22 cellular contexts compared by ENCODE assay signal in genomic region chr1:22351757-22352080, GRCh38.
"Had no signal": no experiment of that assay in that cellular context is flagged by ENCODE, and none has a peak within 500 bp of the region (broad histone marks: within the 10 kb centered on the region; RNA-seq: fewer than 3 reads in every experiment).

No MANE protein-coding gene starts in this region.

- H3K4me3 ChIP-seq: cardiac muscle cell, mucosa of descending colon, right lobe of liver, skin epidermis, tibial artery had no signal

- H3K36me3 Mint-ChIP-seq: activated naive CD4-positive, alpha-beta T cell treated with anti-CD3 and anti-CD28 coated beads, Interleukin-2, amount 10 ng/mL, durations not matched to agents 7 days and 5 days; memory B cell had no signal

- H3K9ac ChIP-seq: parathyroid adenoma had no signal

- H3K79me2 ChIP-seq: parathyroid adenoma had no signal

- H3K4me3 Mint-ChIP-seq: activated CD4-positive, alpha-beta memory T cell treated with anti-CD3 and anti-CD28 coated beads, Interleukin-2, amount 10 ng/mL, durations not matched to agents 7 days and 5 days; activated naive CD4-positive, alpha-beta T cell treated with anti-CD3 and anti-CD28 coated beads, Interleukin-2, amount 10 ng/mL, durations not matched to agents 7 days and 5 days; dendritic cell treated with granulocyte-macrophage colony-stimulating factor and Interleukin-4, amounts not matched to agents 40 ng/mL and 50 ng/mL, for 4 days; memory B cell; stimulated activated naive CD8-positive, alpha-beta T cell treated with anti-CD3 and anti-CD28 coated beads, Interleukin-15, Interleukin-2, amounts not matched to agents 100 ng/mL and 50 ng/mL, for 24 hours; T-helper 17 cell had no signal

- DNase-seq: activated CD4-positive, alpha-beta memory T cell treated with anti-CD3 and anti-CD28 coated beads, Interleukin-2, amount 10 ng/mL, durations not matched to agents 7 days and 5 days; activated CD4-positive, alpha-beta T cell treated with anti-CD3 and anti-CD28 coated beads for 48 hours; activated effector memory CD4-positive, alpha-beta T cell treated with anti-CD3 and anti-CD28 coated beads, Interleukin-2, amount 50 U/mL, for 16 hours; activated naive CD4-positive, alpha-beta T cell treated with anti-CD3 and anti-CD28 coated beads, Interleukin-2, amount 10 ng/mL, durations not matched to agents 7 days and 5 days; effector CD4-positive, alpha-beta T cell; foreskin melanocyte; hippocampal formation; left cardiac atrium; mucosa of descending colon; nucleus accumbens; right lobe of liver; stimulated activated CD4-positive, alpha-beta T cell treated with anti-CD3 and anti-CD28 coated beads, Interleukin-1b, Interleukin-23, amount 100 ng/mL, for 48 hours; substantia nigra; SW 1271; T-helper 17 cell; tibial artery had no signal

- H2AFZ ChIP-seq: parathyroid adenoma had no signal

- H3K27ac Mint-ChIP-seq: activated CD4-positive, alpha-beta memory T cell treated with anti-CD3 and anti-CD28 coated beads, Interleukin-2, amount 10 ng/mL, durations not matched to agents 7 days and 5 days; activated naive CD4-positive, alpha-beta T cell treated with anti-CD3 and anti-CD28 coated beads, Interleukin-2, amount 10 ng/mL, durations not matched to agents 7 days and 5 days; dendritic cell treated with granulocyte-macrophage colony-stimulating factor and Interleukin-4, amounts not matched to agents 40 ng/mL and 50 ng/mL, for 4 days; memory B cell; stimulated activated naive CD8-positive, alpha-beta T cell treated with anti-CD3 and anti-CD28 coated beads, Interleukin-15, Interleukin-2, amounts not matched to agents 100 ng/mL and 50 ng/mL, for 24 hours; T-helper 17 cell had no signal

- H3K4me1 Mint-ChIP-seq: activated CD4-positive, alpha-beta memory T cell treated with anti-CD3 and anti-CD28 coated beads, Interleukin-2, amount 10 ng/mL, durations not matched to agents 7 days and 5 days; activated naive CD4-positive, alpha-beta T cell treated with anti-CD3 and anti-CD28 coated beads, Interleukin-2, amount 10 ng/mL, durations not matched to agents 7 days and 5 days had no signal

- H3K4me1 ChIP-seq: parathyroid adenoma, tibial artery had no signal

- H3K27ac ChIP-seq: cardiac muscle cell, parathyroid adenoma, right lobe of liver, skin epidermis, tibial artery had no signal

- H3K9me3 ChIP-seq: mucosa of descending colon, right lobe of liver, tibial artery had no signal

- H3K9me3 Mint-ChIP-seq: activated CD4-positive, alpha-beta memory T cell treated with anti-CD3 and anti-CD28 coated beads, Interleukin-2, amount 10 ng/mL, durations not matched to agents 7 days and 5 days; activated naive CD4-positive, alpha-beta T cell treated with anti-CD3 and anti-CD28 coated beads, Interleukin-2, amount 10 ng/mL, durations not matched to agents 7 days and 5 days; dendritic cell treated with granulocyte-macrophage colony-stimulating factor and Interleukin-4, amounts not matched to agents 40 ng/mL and 50 ng/mL, for 4 days; memory B cell; stimulated activated naive CD8-positive, alpha-beta T cell treated with anti-CD3 and anti-CD28 coated beads, Interleukin-15, Interleukin-2, amounts not matched to agents 100 ng/mL and 50 ng/mL, for 24 hours had no signal

- H3K36me3 ChIP-seq: cardiac muscle cell, right lobe of liver, tibial artery had no signal

- ATAC-seq: left cardiac atrium, mucosa of descending colon, right lobe of liver, T-helper 17 cell had no signal

- H3K27me3 ChIP-seq: right lobe of liver had no signal
